ENCODE assay signal across 1 cellular context in genomic region chr16:23691483-23692189, GRCh38.
TF ChIP-seq lines count a peak whose summit lies in the region.

No MANE protein-coding gene starts in this region.

TF ChIP-seq in GM23338, 12 proteins besides CTCF, POLR2A, EP300 and RAD21 (continued from another document):
- TF ChIP-seq, protein P1, sequence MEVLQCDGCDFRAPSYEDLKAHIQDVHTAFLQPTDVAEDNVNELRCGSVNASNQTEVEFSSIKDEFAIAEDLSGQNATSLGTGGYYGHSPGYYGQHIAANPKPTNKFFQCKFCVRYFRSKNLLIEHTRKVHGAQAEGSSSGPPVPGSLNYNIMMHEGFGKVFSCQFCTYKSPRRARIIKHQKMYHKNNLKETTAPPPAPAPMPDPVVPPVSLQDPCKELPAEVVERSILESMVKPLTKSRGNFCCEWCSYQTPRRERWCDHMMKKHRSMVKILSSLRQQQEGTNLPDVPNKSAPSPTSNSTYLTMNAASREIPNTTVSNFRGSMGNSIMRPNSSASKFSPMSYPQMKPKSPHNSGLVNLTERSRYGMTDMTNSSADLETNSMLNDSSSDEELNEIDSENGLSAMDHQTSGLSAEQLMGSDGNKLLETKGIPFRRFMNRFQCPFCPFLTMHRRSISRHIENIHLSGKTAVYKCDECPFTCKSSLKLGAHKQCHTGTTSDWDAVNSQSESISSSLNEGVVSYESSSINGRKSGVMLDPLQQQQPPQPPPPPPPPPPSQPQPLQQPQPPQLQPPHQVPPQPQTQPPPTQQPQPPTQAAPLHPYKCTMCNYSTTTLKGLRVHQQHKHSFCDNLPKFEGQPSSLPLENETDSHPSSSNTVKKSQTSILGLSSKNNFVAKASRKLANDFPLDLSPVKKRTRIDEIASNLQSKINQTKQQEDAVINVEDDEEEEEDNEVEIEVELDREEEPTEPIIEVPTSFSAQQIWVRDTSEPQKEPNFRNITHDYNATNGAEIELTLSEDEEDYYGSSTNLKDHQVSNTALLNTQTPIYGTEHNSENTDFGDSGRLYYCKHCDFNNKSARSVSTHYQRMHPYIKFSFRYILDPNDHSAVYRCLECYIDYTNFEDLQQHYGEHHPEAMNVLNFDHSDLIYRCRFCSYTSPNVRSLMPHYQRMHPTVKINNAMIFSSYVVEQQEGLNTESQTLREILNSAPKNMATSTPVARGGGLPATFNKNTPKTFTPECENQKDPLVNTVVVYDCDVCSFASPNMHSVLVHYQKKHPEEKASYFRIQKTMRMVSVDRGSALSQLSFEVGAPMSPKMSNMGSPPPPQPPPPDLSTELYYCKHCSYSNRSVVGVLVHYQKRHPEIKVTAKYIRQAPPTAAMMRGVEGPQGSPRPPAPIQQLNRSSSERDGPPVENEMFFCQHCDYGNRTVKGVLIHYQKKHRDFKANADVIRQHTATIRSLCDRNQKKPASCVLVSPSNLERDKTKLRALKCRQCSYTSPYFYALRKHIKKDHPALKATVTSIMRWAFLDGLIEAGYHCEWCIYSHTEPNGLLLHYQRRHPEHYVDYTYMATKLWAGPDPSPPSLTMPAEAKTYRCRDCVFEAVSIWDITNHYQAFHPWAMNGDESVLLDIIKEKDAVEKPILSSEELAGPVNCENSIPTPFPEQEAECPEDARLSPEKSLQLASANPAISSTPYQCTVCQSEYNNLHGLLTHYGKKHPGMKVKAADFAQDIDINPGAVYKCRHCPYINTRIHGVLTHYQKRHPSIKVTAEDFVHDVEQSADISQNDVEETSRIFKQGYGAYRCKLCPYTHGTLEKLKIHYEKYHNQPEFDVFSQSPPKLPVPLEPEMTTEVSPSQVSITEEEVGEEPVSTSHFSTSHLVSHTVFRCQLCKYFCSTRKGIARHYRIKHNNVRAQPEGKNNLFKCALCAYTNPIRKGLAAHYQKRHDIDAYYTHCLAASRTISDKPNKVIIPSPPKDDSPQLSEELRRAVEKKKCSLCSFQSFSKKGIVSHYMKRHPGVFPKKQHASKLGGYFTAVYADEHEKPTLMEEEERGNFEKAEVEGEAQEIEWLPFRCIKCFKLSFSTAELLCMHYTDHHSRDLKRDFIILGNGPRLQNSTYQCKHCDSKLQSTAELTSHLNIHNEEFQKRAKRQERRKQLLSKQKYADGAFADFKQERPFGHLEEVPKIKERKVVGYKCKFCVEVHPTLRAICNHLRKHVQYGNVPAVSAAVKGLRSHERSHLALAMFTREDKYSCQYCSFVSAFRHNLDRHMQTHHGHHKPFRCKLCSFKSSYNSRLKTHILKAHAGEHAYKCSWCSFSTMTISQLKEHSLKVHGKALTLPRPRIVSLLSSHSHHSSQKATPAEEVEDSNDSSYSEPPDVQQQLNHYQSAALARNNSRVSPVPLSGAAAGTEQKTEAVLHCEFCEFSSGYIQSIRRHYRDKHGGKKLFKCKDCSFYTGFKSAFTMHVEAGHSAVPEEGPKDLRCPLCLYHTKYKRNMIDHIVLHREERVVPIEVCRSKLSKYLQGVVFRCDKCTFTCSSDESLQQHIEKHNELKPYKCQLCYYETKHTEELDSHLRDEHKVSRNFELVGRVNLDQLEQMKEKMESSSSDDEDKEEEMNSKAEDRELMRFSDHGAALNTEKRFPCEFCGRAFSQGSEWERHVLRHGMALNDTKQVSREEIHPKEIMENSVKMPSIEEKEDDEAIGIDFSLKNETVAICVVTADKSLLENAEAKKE (CRISPR knock-in tag; IDR thresholded peaks at IDR 0.05) = no peak
- TF ChIP-seq POLR2AphosphoS5 (IDR thresholded peaks at IDR 0.05; ENCODE audit: low read depth) (no peak; the same call in 1 of the 2 replicates), EZH2 (IDR thresholded peaks at IDR 0.05; ENCODE audit: low read depth, unreplicated experiment) (no peak), EZH2phosphoT487 (IDR thresholded peaks at IDR 0.05; ENCODE audit: unreplicated experiment) (no peak), CREB1 (CRISPR knock-in tag; IDR thresholded peaks at IDR 0.05; ENCODE audit: low read depth) (no peak), JUNB (IDR thresholded peaks at IDR 0.05; ENCODE audit: unreplicated experiment) (no peak), ZNF114 (CRISPR knock-in tag; IDR thresholded peaks at IDR 0.05) (no peak)
